In the genomic region with DNA sequence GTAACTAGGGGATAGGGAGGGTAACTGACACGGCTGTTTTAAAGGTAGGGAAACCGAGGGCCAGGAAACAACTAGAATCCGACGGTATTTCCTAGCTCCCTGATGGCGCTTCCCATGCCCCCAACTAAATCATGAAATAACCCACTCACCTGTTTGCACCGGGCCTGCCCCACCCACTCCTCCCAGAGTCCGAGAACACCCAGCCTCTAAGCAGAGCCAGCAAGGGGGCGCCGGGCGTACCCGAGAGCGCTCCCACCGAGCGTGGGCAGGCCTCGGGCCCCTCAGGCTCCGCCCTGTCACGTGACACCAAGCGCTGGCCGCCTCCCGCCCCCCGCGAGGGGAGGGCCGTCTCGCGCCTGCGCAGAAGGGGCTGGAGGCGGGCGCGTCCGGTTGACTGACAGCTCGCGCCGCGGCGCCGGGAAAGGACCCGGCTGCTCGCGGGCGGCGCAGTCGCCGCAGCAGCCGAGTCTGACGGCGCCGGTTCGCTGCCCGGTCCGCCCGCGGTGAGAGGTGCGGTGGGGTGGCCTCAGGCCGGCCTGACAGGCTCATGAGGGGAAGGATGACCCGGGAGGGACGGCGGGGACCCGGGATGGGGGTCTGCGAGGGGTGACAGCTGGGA, we compare ENCODE assay signal across 8 cellular contexts. TPM values are rescaled to one million over a fixed set of nuclear protein-coding genes. Genes with fewer than 3 reads are reported as not detected.
DNase-seq lines count a peak whose midpoint lies in the region; ATAC-seq and TF ChIP-seq lines count a peak whose summit lies in the region.

A gene with protein sequence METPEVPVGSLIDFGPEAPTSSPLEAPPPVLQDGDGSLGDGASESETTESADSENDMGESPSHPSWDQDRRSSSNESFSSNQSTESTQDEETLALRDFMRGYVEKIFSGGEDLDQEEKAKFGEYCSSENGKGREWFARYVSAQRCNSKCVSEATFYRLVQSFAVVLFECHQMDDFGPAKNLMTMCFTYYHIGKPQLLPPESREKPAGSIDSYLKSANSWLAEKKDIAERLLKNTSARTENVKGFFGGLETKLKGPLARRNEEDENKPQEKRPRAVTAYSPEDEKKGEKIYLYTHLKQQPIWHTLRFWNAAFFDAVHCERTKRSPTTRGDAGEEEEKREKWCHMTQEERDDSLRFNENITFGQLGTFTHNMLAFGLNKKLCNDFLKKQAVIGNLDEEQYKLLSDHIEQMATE (plus strand): TSS at position 447 of the 619 bp plus-strand sequence. CDS start 39,277 bp downstream, outside the sequence.

- no peaks in the 10 kb centered on the region for H3K79me2 ChIP-seq in DND-41 (ENCODE audit: insufficient read depth, low read length)
- no peaks in the 10 kb centered on the region for H3K79me2 ChIP-seq in KMS-11 (ENCODE audit: insufficient read depth, low read depth)
- H3K79me2 ChIP-seq in fibroblast of lung (ENCODE audit: control insufficient read depth, insufficient read depth, low read length) = no peaks in the 10 kb centered on the region

- H3K9me3 ChIP-seq in DND-41 (ENCODE audit: insufficient read depth, low read length, severe bottlenecking) = no peaks in the 10 kb centered on the region
- H3K9me3 ChIP-seq in Peyer's patch = no peaks in the 10 kb centered on the region
- H3K9me3 ChIP-seq in fibroblast of lung (ENCODE audit: control insufficient read depth, insufficient read depth, low read depth, low read length) = no peaks in the 10 kb centered on the region

- peak within 1 kb of the TSS; percentile 79 to 97 for H3K27ac Mint-ChIP-seq in natural killer cell

- H3K4me1 Mint-ChIP-seq in natural killer cell = peaks cover 20 to 33% of the 10 kb centered on the region in 2 donors

- H3K4me2 ChIP-seq in DND-41 (ENCODE audit: insufficient read depth, low read length) (peak within 1 kb of the TSS; percentile 89), KMS-11 (peak within 1 kb of the TSS; percentile 96), fibroblast of lung (ENCODE audit: extremely low read depth, insufficient read depth, low read length) (peak within 1 kb of the TSS; percentile 99)

- H4K20me1 ChIP-seq in DND-41 (ENCODE audit: insufficient read depth, low read length) (no peaks in the 10 kb centered on the region), KMS-11 (ENCODE audit: insufficient read depth) (no peaks in the 10 kb centered on the region), fibroblast of lung (ENCODE audit: control insufficient read depth, extremely low read depth, insufficient read depth, low read length) (no peaks in the 10 kb centered on the region)

- H3K36me3 ChIP-seq in DND-41 (ENCODE audit: insufficient read depth, low read length) (no peaks in the 10 kb centered on the region), KMS-11 (ENCODE audit: insufficient read depth) (no peaks in the 10 kb centered on the region), Peyer's patch (no peaks in the 10 kb centered on the region), fibroblast of lung (ENCODE audit: control insufficient read depth, insufficient read depth, low read length) (peaks cover 2% of the 10 kb centered on the region)

- H3K36me3 Mint-ChIP-seq in natural killer cell = no peaks in the 10 kb centered on the region

- H3K27ac ChIP-seq in DND-41 (ENCODE audit: low read length) = peak within 1 kb of the TSS; percentile 70
- peak within 1 kb of the TSS; percentile 34; the same call in 1 of the 2 replicates for H3K27ac ChIP-seq in KMS-11
- H3K27ac ChIP-seq in Peyer's patch = peak within 1 kb of the TSS; percentile 83 to 93 (median 87)
- peak within 1 kb of the TSS; percentile 83 for H3K27ac ChIP-seq in fibroblast of lung (ENCODE audit: insufficient read depth, low read length)

- TF ChIP-seq POLR2A in Peyer's patch (IDR thresholded peaks at IDR 0.05) = peak; percentile 94 to 95

- peak; percentile 45 for TF ChIP-seq CTCF in DND-41 (IDR thresholded peaks at IDR 0.05; ENCODE audit: borderline replicate concordance, extremely low read depth, low read length, poor library complexity, severe bottlenecking)
- no peak for TF ChIP-seq CTCF in KMS-11 (conservative IDR thresholded peaks at IDR 0.05; ENCODE audit: low read depth, low read length)
- peak in 3 of 6 experiments; percentile 19 to 32 (median 22) for TF ChIP-seq CTCF in Peyer's patch (IDR thresholded peaks at IDR 0.05)
- peak; percentile 18 to 35 for TF ChIP-seq CTCF in fibroblast of lung (conservative IDR thresholded peaks at IDR 0.05 in 1 of 2, IDR thresholded peaks at IDR 0.05 in 1 of 2; ENCODE audit: low read depth in 1 of 2, low read length in 2 of 2)
- peak; percentile 9 for TF ChIP-seq CTCF in natural killer cell (IDR thresholded peaks at IDR 0.05)

- ATAC-seq in DND-41 (ENCODE audit: insufficient read depth, low read depth) = peak; percentile 88
- peak; percentile 74 for ATAC-seq in GM21723 (IDR thresholded peaks at IDR 0.05; ENCODE audit: unreplicated experiment)
- peak; percentile 77 to 93 (median 88) for ATAC-seq in natural killer cell

- no peaks in the 10 kb centered on the region for H3K27me3 Mint-ChIP-seq in natural killer cell (ENCODE audit: low read depth in 2 of 2)

- H3K9me3 Mint-ChIP-seq in natural killer cell = no peaks in the 10 kb centered on the region

- peak within 1 kb of the TSS; percentile 71 for H3K9ac ChIP-seq in DND-41 (ENCODE audit: low read depth, low read length)
- peak within 1 kb of the TSS; percentile 41; the same call in 1 of the 2 replicates for H3K9ac ChIP-seq in KMS-11
- H3K9ac ChIP-seq in fibroblast of lung (ENCODE audit: insufficient read depth, low read length) = peak within 1 kb of the TSS; percentile 84

- H3K4me1 ChIP-seq in DND-41 (ENCODE audit: insufficient read depth, low read length) = peaks cover 27% of the 10 kb centered on the region
- peaks cover 43% of the 10 kb centered on the region for H3K4me1 ChIP-seq in KMS-11 (ENCODE audit: low read depth, poor library complexity, severe bottlenecking)
- H3K4me1 ChIP-seq in Peyer's patch = peaks cover 6 to 32% (median 16%) of the 10 kb centered on the region in 4 donors
- peaks cover 13% of the 10 kb centered on the region for H3K4me1 ChIP-seq in fibroblast of lung (ENCODE audit: control insufficient read depth, extremely low read depth, insufficient read depth, low read length)

- H2AFZ ChIP-seq in DND-41 (ENCODE audit: low read depth, low read length) = peak within 1 kb of the TSS; percentile 96
- H2AFZ ChIP-seq in KMS-11 (ENCODE audit: low read depth) = peak within 1 kb of the TSS; percentile 64
- H2AFZ ChIP-seq in fibroblast of lung (ENCODE audit: low read length) = peak within 1 kb of the TSS; percentile 82

- peaks cover 15% of the 10 kb centered on the region for H3K27me3 ChIP-seq in DND-41 (ENCODE audit: insufficient read depth, low read length, poor library complexity)
- no peaks in the 10 kb centered on the region for H3K27me3 ChIP-seq in KMS-11 (ENCODE audit: insufficient read depth, low read depth)
- no peaks in the 10 kb centered on the region for H3K27me3 ChIP-seq in Peyer's patch
- H3K27me3 ChIP-seq in fibroblast of lung (ENCODE audit: control insufficient read depth, insufficient read depth, low read length) = no peaks in the 10 kb centered on the region

- intact Hi-C loops in natural killer cell (cut with micrococcal nuclease) = loop anchor here (1.0 to 5.0 kb wide), 2 partner anchors 16 to 60 kb away; a partner anchor contains a TSS

- DNase-seq in DND-41 (peak; percentile 94), Peyer's patch (peak; percentile 95 to 97 (median 97)), fibroblast of lung (ENCODE audit: low read depth in 2 of 2) (peak; percentile 83 to 93), natural killer cell (peak; percentile 98)
- DNase-seq in activated T-helper 1 cell treated with anti-CD3 and anti-CD28 coated beads, Interleukin-2, amount 50 U/mL, for 16 hours (ENCODE audit: low read depth in 1 of 2, low spot score in 1 of 2) = peak; percentile 87 to 96
- peak; percentile 89 to 97 (median 96) for DNase-seq in stimulated activated naive CD4-positive, alpha-beta T cell (lab: John Stamatoyannopoulos, UW)

- H3K4me3 ChIP-seq in DND-41 (ENCODE audit: low read depth in 1 of 2, low read length in 2 of 2) = peak within 1 kb of the TSS; percentile 52 to 94; a peak in 3 of 4 replicates
- H3K4me3 ChIP-seq in KMS-11 (IDR thresholded peaks at IDR 0.05; ENCODE audit: insufficient read depth, low read depth, low read length) = no peak within 1 kb of the TSS
- H3K4me3 ChIP-seq in Peyer's patch = peak within 1 kb of the TSS; percentile 67 to 98 (median 80)
- H3K4me3 ChIP-seq in fibroblast of lung (replicated peaks in 1 of 4; ENCODE audit: control extremely low read depth in 1 of 4, insufficient read depth in 1 of 4, low read depth in 3 of 4, low read length in 4 of 4) = peak within 1 kb of the TSS; percentile 80 to 88 (median 86)

- H3K4me3 Mint-ChIP-seq in natural killer cell = peak within 1 kb of the TSS; percentile 90

RNA-seq across cellular contexts. Expression of the gene that starts here (rescaled TPM):
- total RNA-seq in Peyer's patch = 10 to 100 TPM; 17.7 to 52.0 (median 23.9) TPM
- 19.5 and 22.3 TPM in 2 replicates for total RNA-seq in fibroblast of lung
- 11.7 and 13.8 TPM in 2 replicates for polyA plus RNA-seq in fibroblast of lung
- 9.4 and 9.8 TPM in 2 replicates for polyA plus RNA-seq in fibroblast of lung (2012)
- polyA minus RNA-seq in fibroblast of lung (ENCODE audit: low replicate concordance) = 11.9 and 13.1 TPM in 2 replicates
- total RNA-seq in natural killer cell = 10 to 100 TPM in 2 of 3 donors, 1 to 10 TPM in 1; 7.9 to 17.7 (median 12.1) TPM

Comparison
In these comparisons a context has a peak if more than half of its experiments do, and no peak if none do; other contexts are left out.
1. H3K27ac ChIP-seq: peak in every context shown above with its lines; median percentile 87 in Peyer's patch; 83 in fibroblast of lung; 70 in DND-41; 34 in KMS-11.